ENCODE assay signal across 23 cellular contexts in genomic region chr15:69812881-69813280, GRCh38.
DNase-seq lines count a peak whose midpoint lies in the region; ATAC-seq and TF ChIP-seq lines count a peak whose summit lies in the region.
"Had no signal": no experiment of that assay in that cellular context is flagged by ENCODE, and none has a peak within 500 bp of the region (broad histone marks: within the 10 kb centered on the region; RNA-seq: fewer than 3 reads in every experiment).

No MANE protein-coding gene starts in this region.

- no peaks in the 10 kb centered on the region for H3K9me3 ChIP-seq in OCI-LY7 (ENCODE audit: low read length)
- no peaks in the 10 kb centered on the region for H3K9me3 ChIP-seq in hepatocyte (ENCODE audit: low read depth)
- H3K9me3 ChIP-seq in osteoblast (ENCODE audit: low read depth, low read length), result no peaks in the 10 kb centered on the region
- H3K9me3 ChIP-seq in ascending aorta, result no peaks in the 10 kb centered on the region

- H2AFZ ChIP-seq in GM23338 (peak overlapping the region; percentile 98), OCI-LY7 (ENCODE audit: low read length) (no peak overlapping the region), hepatocyte (no peak overlapping the region), osteoblast (ENCODE audit: low read length) (no peak overlapping the region)

- ATAC-seq in GM23338, result peak; percentile 96
- ATAC-seq in activated CD8-positive, alpha-beta T cell treated with anti-CD3 and anti-CD28 coated beads, Interleukin-2, amount 10 ng/mL, durations not matched to agents 7 days and 5 days, result no peak
- ATAC-seq in activated CD8-positive, alpha-beta memory T cell treated with anti-CD3 and anti-CD28 coated beads, Interleukin-2, amount 10 ng/mL, durations not matched to agents 7 days and 5 days, result no peak
- ATAC-seq: HepG2; naive thymus-derived CD8-positive, alpha-beta T cell; Right ventricle myocardium inferior; sciatic nerve; T-cell had no signal

- H4K20me1 ChIP-seq in GM23338 (replicated peaks; ENCODE audit: insufficient read depth) (no peaks in the 10 kb centered on the region), OCI-LY7 (ENCODE audit: insufficient read depth, low read length) (no peaks in the 10 kb centered on the region), hepatocyte (ENCODE audit: insufficient read depth, poor library complexity, severe bottlenecking) (no peaks in the 10 kb centered on the region), osteoblast (ENCODE audit: insufficient read depth, low read length) (no peaks in the 10 kb centered on the region)

- H3K9me3 Mint-ChIP-seq in GM23338, result no peaks in the 10 kb centered on the region
- H3K9me3 Mint-ChIP-seq in activated CD8-positive, alpha-beta T cell treated with anti-CD3 and anti-CD28 coated beads, Interleukin-2, amount 10 ng/mL, durations not matched to agents 7 days and 5 days (ENCODE audit: insufficient read depth), result no peaks in the 10 kb centered on the region
- no peaks in the 10 kb centered on the region for H3K9me3 Mint-ChIP-seq in activated CD8-positive, alpha-beta memory T cell treated with anti-CD3 and anti-CD28 coated beads, Interleukin-2, amount 10 ng/mL, durations not matched to agents 7 days and 5 days (ENCODE audit: low read depth)
- H3K9me3 Mint-ChIP-seq: naive thymus-derived CD8-positive, alpha-beta T cell; T-cell had no signal

- BruUV-seq in OCI-LY7 (replicated peaks; lab: Mats Ljungman, UMichigan), result no TSS peak

- DNase-seq in GM23338 (ENCODE audit: low spot score), result peak; percentile 80
- peak; percentile 32 for DNase-seq in OCI-LY7 (ENCODE audit: low spot score)
- DNase-seq in hepatocyte (ENCODE audit: low spot score), result peak; percentile 19
- peak; percentile 39 for DNase-seq in osteoblast (ENCODE audit: insufficient read length, low spot score, missing footprints)
- DNase-seq in GM10248 (ENCODE audit: extremely low spot score), result no peak
- no peak for DNase-seq in activated CD8-positive, alpha-beta T cell treated with anti-CD3 and anti-CD28 coated beads, Interleukin-2, amount 10 ng/mL, durations not matched to agents 7 days and 5 days
- DNase-seq in ascending aorta (ENCODE audit: low spot score in 2 of 2), result no peak
- DNase-seq in activated CD8-positive, alpha-beta memory T cell treated with anti-CD3 and anti-CD28 coated beads, Interleukin-2, amount 10 ng/mL, durations not matched to agents 7 days and 5 days, result no peak
- DNase-seq: activated CD4-positive, alpha-beta T cell treated with anti-CD3 and anti-CD28 coated beads for 48 hours; activated CD8-positive, alpha-beta memory T cell treated with anti-CD3 and anti-CD28 coated beads, Interleukin-2, amount 50 U/mL, for 4 hours; activated gamma-delta T cell; kidney glomerular epithelial cell; mesenchymal stem cell; MM.1S; naive thymus-derived CD8-positive, alpha-beta T cell; NCI-H1436 treated with DMSO at 0.1 percent for 48 hours; NCI-H2171; NCI-H748 treated with DMSO at 0.1 percent for 48 hours; T-cell had no signal

- H3K4me2 ChIP-seq in GM23338 (peak overlapping the region; percentile 67; the same call in 1 of the 2 replicates), OCI-LY7 (ENCODE audit: low read length) (peak overlapping the region; percentile 28; the same call in 1 of the 2 replicates), hepatocyte (no peak overlapping the region), osteoblast (ENCODE audit: insufficient read depth, low read length) (no peak overlapping the region)

- no peaks in the 10 kb centered on the region for H3F3A ChIP-seq in GM23338 (replicated peaks; ENCODE audit: low read depth)

- peak overlapping the region; percentile 48; the same call in 2 of the 3 replicates for H3K4me3 Mint-ChIP-seq in GM23338
- H3K4me3 Mint-ChIP-seq in activated CD8-positive, alpha-beta T cell treated with anti-CD3 and anti-CD28 coated beads, Interleukin-2, amount 10 ng/mL, durations not matched to agents 7 days and 5 days, result no peak overlapping the region
- no peak overlapping the region for H3K4me3 Mint-ChIP-seq in activated CD8-positive, alpha-beta memory T cell treated with anti-CD3 and anti-CD28 coated beads, Interleukin-2, amount 10 ng/mL, durations not matched to agents 7 days and 5 days
- H3K4me3 Mint-ChIP-seq: naive thymus-derived CD8-positive, alpha-beta T cell; T-cell had no signal

- no peak overlapping the region; the same call in 1 of the 2 replicates for H3K27ac Mint-ChIP-seq in GM23338
- H3K27ac Mint-ChIP-seq in activated CD8-positive, alpha-beta T cell treated with anti-CD3 and anti-CD28 coated beads, Interleukin-2, amount 10 ng/mL, durations not matched to agents 7 days and 5 days, result no peak overlapping the region
- H3K27ac Mint-ChIP-seq in activated CD8-positive, alpha-beta memory T cell treated with anti-CD3 and anti-CD28 coated beads, Interleukin-2, amount 10 ng/mL, durations not matched to agents 7 days and 5 days, result no peak overlapping the region
- H3K27ac Mint-ChIP-seq: naive thymus-derived CD8-positive, alpha-beta T cell; T-cell had no signal

- intact Hi-C loops in OCI-LY7 (cut with micrococcal nuclease; ENCODE audit: unreplicated experiment), result no loop called here
- intact Hi-C loops in ascending aorta (cut with DNase I), result no loop called here

- H3K27ac ChIP-seq in GM23338 (ENCODE audit: low read depth) (no peak overlapping the region), OCI-LY7 (ENCODE audit: low read depth, low read length, poor library complexity, severe bottlenecking) (no peak overlapping the region), hepatocyte (no peak overlapping the region), osteoblast (ENCODE audit: low read depth, low read length) (no peak overlapping the region), ascending aorta (no peak overlapping the region)
- H3K27ac ChIP-seq: coronary artery had no signal

- POLR2A ChIA-PET in OCI-LY7 (lab: Charles Lee) (no interaction called here), GM10248 (lab: Yijun Ruan, JAX) (no interaction called here)
- POLR2A ChIA-PET in activated CD8-positive, alpha-beta T cell treated with anti-CD3 and anti-CD28 coated beads, Interleukin-2, amount 10 ng/mL, durations not matched to agents 7 days and 5 days (lab: Charles Lee), result no interaction called here

- no peaks in the 10 kb centered on the region for H3K36me3 Mint-ChIP-seq in GM23338 (ENCODE audit: low read depth)
- H3K36me3 Mint-ChIP-seq in activated CD8-positive, alpha-beta T cell treated with anti-CD3 and anti-CD28 coated beads, Interleukin-2, amount 10 ng/mL, durations not matched to agents 7 days and 5 days (ENCODE audit: low read depth), result no peaks in the 10 kb centered on the region
- no peaks in the 10 kb centered on the region for H3K36me3 Mint-ChIP-seq in activated CD8-positive, alpha-beta memory T cell treated with anti-CD3 and anti-CD28 coated beads, Interleukin-2, amount 10 ng/mL, durations not matched to agents 7 days and 5 days
- H3K36me3 Mint-ChIP-seq: naive thymus-derived CD8-positive, alpha-beta T cell; T-cell had no signal

- no peaks in the 10 kb centered on the region for H3K36me3 ChIP-seq in GM23338 (ENCODE audit: insufficient read depth)
- no peaks in the 10 kb centered on the region for H3K36me3 ChIP-seq in OCI-LY7 (ENCODE audit: insufficient read depth, low read length)
- H3K36me3 ChIP-seq in hepatocyte (replicated peaks; ENCODE audit: insufficient read depth, low read depth), result no peaks in the 10 kb centered on the region
- H3K36me3 ChIP-seq in osteoblast (ENCODE audit: insufficient read depth, low read length), result no peaks in the 10 kb centered on the region
- H3K36me3 ChIP-seq in ascending aorta, result no peaks in the 10 kb centered on the region

- CTCF ChIA-PET in OCI-LY7 (lab: Charles Lee; ENCODE audit: unreplicated experiment) (no interaction called here), GM10248 (lab: Yijun Ruan, JAX) (no interaction called here)
- CTCF ChIA-PET in activated CD8-positive, alpha-beta T cell treated with anti-CD3 and anti-CD28 coated beads, Interleukin-2, amount 10 ng/mL, durations not matched to agents 7 days and 5 days (lab: Charles Lee), result no interaction called here
- CTCF ChIA-PET in activated CD8-positive, alpha-beta memory T cell treated with anti-CD3 and anti-CD28 coated beads, Interleukin-2, amount 10 ng/mL, durations not matched to agents 7 days and 5 days (lab: Charles Lee), result no interaction called here

- no peaks in the 10 kb centered on the region for H3K9me2 ChIP-seq in GM23338 (ENCODE audit: insufficient read depth)
- no peaks in the 10 kb centered on the region for H3K9me2 ChIP-seq in OCI-LY7 (ENCODE audit: insufficient read depth, low read length)
- no peaks in the 10 kb centered on the region for H3K9me2 ChIP-seq in hepatocyte (replicated peaks; ENCODE audit: insufficient read depth)

- TF ChIP-seq CTCF in GM23338 (conservative IDR thresholded peaks at IDR 0.05; ENCODE audit: low read depth in 2 of 2), result no peak
- no peak for TF ChIP-seq CTCF in OCI-LY7 (conservative IDR thresholded peaks at IDR 0.05; ENCODE audit: low read length)
- TF ChIP-seq CTCF in hepatocyte (IDR thresholded peaks at IDR 0.05; ENCODE audit: poor library complexity), result no peak
- TF ChIP-seq CTCF in osteoblast (IDR thresholded peaks at IDR 0.05; ENCODE audit: extremely low read depth, low read depth, low read length), result no peak
- no peak for TF ChIP-seq CTCF in GM10248 (IDR thresholded peaks at IDR 0.05; ENCODE audit: control extremely low read depth, extremely low read depth, low read depth, missing control alignments)
- TF ChIP-seq CTCF in ascending aorta (IDR thresholded peaks at IDR 0.05), result no peak

- 0 out of 2 replicates have a peak overlapping the region, but pooled peaks have one; percentile 30 for H3K4me3 ChIP-seq in GM23338
- no peak overlapping the region for H3K4me3 ChIP-seq in OCI-LY7 (ENCODE audit: low read depth, low read length, poor library complexity, severe bottlenecking)
- no peak overlapping the region for H3K4me3 ChIP-seq in hepatocyte
- no peak overlapping the region for H3K4me3 ChIP-seq in osteoblast (ENCODE audit: insufficient read depth, low read length)
- H3K4me3 ChIP-seq in ascending aorta, result no peak overlapping the region
- H3K4me3 ChIP-seq: coronary artery had no signal

- H3K4me1 Mint-ChIP-seq in GM23338, result peaks cover 15% of the 10 kb centered on the region
- H3K4me1 Mint-ChIP-seq in activated CD8-positive, alpha-beta T cell treated with anti-CD3 and anti-CD28 coated beads, Interleukin-2, amount 10 ng/mL, durations not matched to agents 7 days and 5 days (ENCODE audit: low read depth), result peaks cover 26% of the 10 kb centered on the region
- peaks cover 5% of the 10 kb centered on the region for H3K4me1 Mint-ChIP-seq in activated CD8-positive, alpha-beta memory T cell treated with anti-CD3 and anti-CD28 coated beads, Interleukin-2, amount 10 ng/mL, durations not matched to agents 7 days and 5 days

- WGBS in hepatocyte (ENCODE audit: low lambda C conversion rate, missing lambda C conversion rate), result 69% methylated on average over 9 of the region's 20 CpGs

- peaks cover 11% of the 10 kb centered on the region for H3K27me3 Mint-ChIP-seq in GM23338 (ENCODE audit: insufficient read depth, low read depth, poor library complexity)
- H3K27me3 Mint-ChIP-seq in activated CD8-positive, alpha-beta T cell treated with anti-CD3 and anti-CD28 coated beads, Interleukin-2, amount 10 ng/mL, durations not matched to agents 7 days and 5 days (ENCODE audit: low read depth), result peaks cover 8% of the 10 kb centered on the region
- no peaks in the 10 kb centered on the region for H3K27me3 Mint-ChIP-seq in activated CD8-positive, alpha-beta memory T cell treated with anti-CD3 and anti-CD28 coated beads, Interleukin-2, amount 10 ng/mL, durations not matched to agents 7 days and 5 days

- H3K79me2 ChIP-seq in GM23338 (replicated peaks; ENCODE audit: insufficient read depth) (no peaks in the 10 kb centered on the region), OCI-LY7 (ENCODE audit: insufficient read depth, low read depth, low read length) (no peaks in the 10 kb centered on the region), hepatocyte (no peaks in the 10 kb centered on the region), osteoblast (ENCODE audit: insufficient read depth, low read length) (no peaks in the 10 kb centered on the region)

- H3K27me3 ChIP-seq in GM23338 (ENCODE audit: insufficient read depth) (no peaks in the 10 kb centered on the region), hepatocyte (no peaks in the 10 kb centered on the region), osteoblast (ENCODE audit: insufficient read depth, low read length) (peaks cover 20% of the 10 kb centered on the region), ascending aorta (no peaks in the 10 kb centered on the region)

- H3K4me1 ChIP-seq in GM23338 (ENCODE audit: insufficient read depth) (peaks cover 5% of the 10 kb centered on the region; the same call in 1 of the 2 replicates), OCI-LY7 (ENCODE audit: insufficient read depth, low read length, poor library complexity, severe bottlenecking) (no peaks in the 10 kb centered on the region), hepatocyte (ENCODE audit: insufficient read depth) (peaks cover 12% of the 10 kb centered on the region), osteoblast (ENCODE audit: insufficient read depth, low read length) (no peaks in the 10 kb centered on the region), ascending aorta (peaks cover 0 to 2% of the 10 kb centered on the region in 2 donors)

Comparison
In these comparisons a context has a peak if more than half of its experiments do, and no peak if none do; other contexts are left out.
1. DNase-seq: peak in GM23338 (single experiment), OCI-LY7 (single experiment), hepatocyte (single experiment) and osteoblast (single experiment); none in GM10248 (single experiment), activated CD8-positive, alpha-beta T cell treated with anti-CD3 and anti-CD28 coated beads, Interleukin-2, amount 10 ng/mL, durations not matched to agents 7 days and 5 days (single experiment), ascending aorta (0 of 2) and activated CD8-positive, alpha-beta memory T cell treated with anti-CD3 and anti-CD28 coated beads, Interleukin-2, amount 10 ng/mL, durations not matched to agents 7 days and 5 days (single experiment).
2. H3K4me2 ChIP-seq: peak in GM23338 (single experiment) and OCI-LY7 (single experiment); none in hepatocyte (single experiment) and osteoblast (single experiment).